Comparison of ENCODE assay signal across 8 cellular contexts in the genomic region with DNA sequence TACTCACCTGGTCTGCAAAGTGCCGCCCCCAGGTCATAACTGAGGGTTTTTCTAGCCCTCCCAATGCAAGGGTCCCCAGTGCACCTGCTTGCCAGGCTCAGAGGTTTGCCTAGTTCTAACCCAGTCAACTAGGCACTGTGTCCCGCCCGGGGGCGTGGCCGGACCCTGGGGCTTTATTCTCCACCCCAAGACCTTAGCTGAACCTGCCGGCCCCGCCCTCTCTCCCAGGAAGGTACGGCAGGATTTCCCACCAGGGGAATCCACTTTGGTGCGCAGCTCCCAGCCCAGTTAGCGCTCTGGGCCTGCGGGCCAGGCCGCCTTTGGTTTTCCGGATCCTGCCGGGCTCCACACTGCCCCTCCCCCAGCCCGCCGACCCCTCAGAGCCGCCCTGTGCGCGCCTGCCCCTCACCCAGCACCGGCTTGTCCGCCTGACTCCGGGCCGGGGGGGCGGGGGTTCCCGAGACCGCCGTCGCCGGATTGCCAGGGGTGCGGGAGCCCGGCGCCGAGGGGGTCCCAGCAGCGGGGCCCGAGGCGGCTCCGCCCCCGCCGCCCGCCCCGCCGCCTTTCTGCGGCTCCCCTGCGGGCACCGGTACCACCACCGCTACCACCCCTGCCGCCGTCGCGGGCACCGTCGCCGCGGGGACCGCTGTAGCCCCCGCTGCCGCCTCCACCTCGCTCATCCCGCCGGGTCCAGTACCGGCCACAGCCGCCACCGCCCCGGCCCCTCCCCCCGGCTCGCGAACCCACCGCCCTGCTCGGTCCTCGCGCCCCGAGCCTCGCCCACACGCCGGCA. TPM values are rescaled to one million over a fixed set of nuclear protein-coding genes. Genes with fewer than 3 reads are reported as not detected.
DNase-seq lines count a peak whose midpoint lies in the region; ATAC-seq and TF ChIP-seq lines count a peak whose summit lies in the region.

No MANE protein-coding gene starts in this region.

- POLR2A ChIA-PET in activated B cell treated with CpG ODN at 0.5 μM for 24 hours (lab: Charles Lee) = interaction anchor here (1.0 to 1.4 kb wide), 3 partner anchors 20 to 36 kb away, joined by 3 to 4 read pairs (median 4); a partner anchor contains a TSS

- H3K4me3 Mint-ChIP-seq in T-helper 2 cell treated with Interferon-gamma antibody and Interleukin-4, amounts not matched to agents 5 μg/mL and 100 μg/mL, for 36 hours = peak overlapping the region; percentile 49
- peak overlapping the region; percentile 57 for H3K4me3 Mint-ChIP-seq in activated B cell treated with CpG ODN at 0.5 μM for 24 hours
- H3K4me3 Mint-ChIP-seq in stimulated activated naive CD8-positive, alpha-beta T cell treated with anti-CD3 and anti-CD28 coated beads, Interleukin-15, amount 100 ng/mL, for 72 hours = peak overlapping the region; percentile 91 to 95
- peak overlapping the region in 1 of 2 donors; percentile 79 for H3K4me3 Mint-ChIP-seq in stimulated activated naive B cell treated with anti-CD40 and anti-IgM and Interleukin-4, amounts not matched to agents 10 μg/mL and 1 μg/mL and 100 μg/mL, for 72 hours

- H3K27ac Mint-ChIP-seq in T-helper 2 cell treated with Interferon-gamma antibody and Interleukin-4, amounts not matched to agents 5 μg/mL and 100 μg/mL, for 36 hours = no peak overlapping the region
- H3K27ac Mint-ChIP-seq in activated B cell treated with CpG ODN at 0.5 μM for 24 hours = no peak overlapping the region
- no peak overlapping the region for H3K27ac Mint-ChIP-seq in stimulated activated naive CD8-positive, alpha-beta T cell treated with anti-CD3 and anti-CD28 coated beads, Interleukin-15, amount 100 ng/mL, for 72 hours
- no peak overlapping the region for H3K27ac Mint-ChIP-seq in stimulated activated naive B cell treated with anti-CD40 and anti-IgM and Interleukin-4, amounts not matched to agents 10 μg/mL and 1 μg/mL and 100 μg/mL, for 72 hours

- no peak for DNase-seq in T-helper 2 cell treated with Interferon-gamma antibody and Interleukin-4, amounts not matched to agents 5 μg/mL and 100 μg/mL, for 36 hours (ENCODE audit: low spot score)
- DNase-seq in T-helper 2 cell (no peak), activated B cell treated with CpG ODN at 0.5 μM for 24 hours (no peak), iPS-NIHi11 (ENCODE audit: low spot score) (peak; percentile 80), GM13976 (ENCODE audit: low spot score) (no peak)
- DNase-seq in stimulated activated naive CD8-positive, alpha-beta T cell treated with anti-CD3 and anti-CD28 coated beads, Interleukin-15, amount 100 ng/mL, for 72 hours = no peak
- DNase-seq in stimulated activated naive B cell treated with anti-CD40 and anti-IgM and Interleukin-4, amounts not matched to agents 10 μg/mL and 1 μg/mL and 100 μg/mL, for 72 hours = no peak

- H3K4me1 Mint-ChIP-seq in T-helper 2 cell treated with Interferon-gamma antibody and Interleukin-4, amounts not matched to agents 5 μg/mL and 100 μg/mL, for 36 hours (ENCODE audit: low read depth) = peaks cover 20% of the 10 kb centered on the region
- H3K4me1 Mint-ChIP-seq in activated B cell treated with CpG ODN at 0.5 μM for 24 hours = peaks cover 24% of the 10 kb centered on the region
- H3K4me1 Mint-ChIP-seq in stimulated activated naive CD8-positive, alpha-beta T cell treated with anti-CD3 and anti-CD28 coated beads, Interleukin-15, amount 100 ng/mL, for 72 hours = peaks cover 32% of the 10 kb centered on the region
- H3K4me1 Mint-ChIP-seq in stimulated activated naive B cell treated with anti-CD40 and anti-IgM and Interleukin-4, amounts not matched to agents 10 μg/mL and 1 μg/mL and 100 μg/mL, for 72 hours = peaks cover 16 to 23% of the 10 kb centered on the region in 2 donors

- in situ Hi-C loops in GM13976 (cut with MboI; ENCODE audit: low sequenced_read_pairs, unreplicated experiment) = loop anchor here (25.0 kb wide), 1 partner anchor 257 kb away; a partner anchor contains a TSS

- intact Hi-C loops in activated B cell treated with CpG ODN at 0.5 μM for 24 hours (cut with micrococcal nuclease) = no loop called here

- H3K36me3 Mint-ChIP-seq in T-helper 2 cell treated with Interferon-gamma antibody and Interleukin-4, amounts not matched to agents 5 μg/mL and 100 μg/mL, for 36 hours (ENCODE audit: low read depth) = no peaks in the 10 kb centered on the region
- H3K36me3 Mint-ChIP-seq in activated B cell treated with CpG ODN at 0.5 μM for 24 hours (ENCODE audit: low read depth) = no peaks in the 10 kb centered on the region
- H3K36me3 Mint-ChIP-seq in stimulated activated naive B cell treated with anti-CD40 and anti-IgM and Interleukin-4, amounts not matched to agents 10 μg/mL and 1 μg/mL and 100 μg/mL, for 72 hours = no peaks in the 10 kb centered on the region

- peaks cover 34% of the 10 kb centered on the region for H3K27me3 Mint-ChIP-seq in T-helper 2 cell treated with Interferon-gamma antibody and Interleukin-4, amounts not matched to agents 5 μg/mL and 100 μg/mL, for 36 hours (ENCODE audit: low read depth)
- H3K27me3 Mint-ChIP-seq in activated B cell treated with CpG ODN at 0.5 μM for 24 hours = peaks cover 25% of the 10 kb centered on the region
- H3K27me3 Mint-ChIP-seq in stimulated activated naive CD8-positive, alpha-beta T cell treated with anti-CD3 and anti-CD28 coated beads, Interleukin-15, amount 100 ng/mL, for 72 hours = peaks cover 48% of the 10 kb centered on the region
- peaks cover 43 to 61% of the 10 kb centered on the region in 2 donors for H3K27me3 Mint-ChIP-seq in stimulated activated naive B cell treated with anti-CD40 and anti-IgM and Interleukin-4, amounts not matched to agents 10 μg/mL and 1 μg/mL and 100 μg/mL, for 72 hours

- no peak for ATAC-seq in activated B cell treated with CpG ODN at 0.5 μM for 24 hours (ENCODE audit: low read depth)
- ATAC-seq in stimulated activated naive CD8-positive, alpha-beta T cell treated with anti-CD3 and anti-CD28 coated beads, Interleukin-15, amount 100 ng/mL, for 72 hours = peak; percentile 1
- no peak for ATAC-seq in stimulated activated naive B cell treated with anti-CD40 and anti-IgM and Interleukin-4, amounts not matched to agents 10 μg/mL and 1 μg/mL and 100 μg/mL, for 72 hours (replicated peaks)
- ATAC-seq in GM21737 (IDR thresholded peaks at IDR 0.05; ENCODE audit: unreplicated experiment) = no peak

- CTCF ChIA-PET in activated B cell treated with CpG ODN at 0.5 μM for 24 hours (lab: Charles Lee) = no interaction called here

- TF ChIP-seq CTCF in activated B cell treated with CpG ODN at 0.5 μM for 24 hours (IDR thresholded peaks at IDR 0.05) = no peak
- no peak for TF ChIP-seq CTCF in GM13976 (IDR thresholded peaks at IDR 0.05; ENCODE audit: borderline replicate concordance, control extremely low read depth, extremely low read depth, insufficient read depth, missing control alignments)

- no peaks in the 10 kb centered on the region for H3K9me3 Mint-ChIP-seq in T-helper 2 cell treated with Interferon-gamma antibody and Interleukin-4, amounts not matched to agents 5 μg/mL and 100 μg/mL, for 36 hours
- no peaks in the 10 kb centered on the region for H3K9me3 Mint-ChIP-seq in activated B cell treated with CpG ODN at 0.5 μM for 24 hours
- no peaks in the 10 kb centered on the region for H3K9me3 Mint-ChIP-seq in stimulated activated naive CD8-positive, alpha-beta T cell treated with anti-CD3 and anti-CD28 coated beads, Interleukin-15, amount 100 ng/mL, for 72 hours
- no peaks in the 10 kb centered on the region for H3K9me3 Mint-ChIP-seq in stimulated activated naive B cell treated with anti-CD40 and anti-IgM and Interleukin-4, amounts not matched to agents 10 μg/mL and 1 μg/mL and 100 μg/mL, for 72 hours

RNA-seq across cellular contexts. Expression of a gene that starts 0.4 kb away (rescaled TPM):
- total RNA-seq in activated B cell treated with CpG ODN at 0.5 μM for 24 hours = 0.16 TPM in 1 of 2 replicates, not detected in the other

RNA-seq across cellular contexts. Expression of a gene that starts 12.5 kb away (rescaled TPM):
- not detected in 2 replicates for total RNA-seq in activated B cell treated with CpG ODN at 0.5 μM for 24 hours

RNA-seq across cellular contexts. Expression of a gene that starts 13.4 kb away (rescaled TPM):
- 656 and 664 TPM in 2 replicates for total RNA-seq in activated B cell treated with CpG ODN at 0.5 μM for 24 hours

RNA-seq across cellular contexts. Expression of a gene that starts 21.1 kb away (rescaled TPM):
- total RNA-seq in activated B cell treated with CpG ODN at 0.5 μM for 24 hours = 105 and 115 TPM in 2 replicates

RNA-seq across cellular contexts. Expression of a gene that starts 31.7 kb away (rescaled TPM):
- total RNA-seq in activated B cell treated with CpG ODN at 0.5 μM for 24 hours = 1.1 and 1.8 TPM in 2 replicates
